Comparison of ENCODE assay signal across 10 cellular contexts in the genomic region with DNA sequence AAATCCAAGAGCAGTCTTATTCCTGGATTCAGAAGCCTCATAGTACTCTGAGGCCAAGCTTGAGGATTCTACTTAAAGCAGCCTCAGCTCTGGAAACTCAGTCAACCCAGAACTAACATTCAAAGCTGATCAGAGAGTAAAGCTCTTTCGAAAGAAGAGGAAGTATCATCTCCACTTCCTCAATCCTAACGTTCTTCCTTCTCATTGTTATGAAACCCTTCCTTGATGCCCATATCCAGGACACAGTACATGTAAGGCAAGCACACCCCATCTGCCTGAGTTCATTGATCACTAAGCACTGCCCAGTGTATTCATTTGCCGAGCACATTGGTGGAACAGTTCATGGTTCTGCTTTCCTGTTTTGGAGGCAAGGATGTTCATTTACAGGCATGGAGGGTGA. TPM values are rescaled to one million over a fixed set of nuclear protein-coding genes. Genes with fewer than 3 reads are reported as not detected.
A peak's percentile ranks its signal among the peaks of the same experiment; 100 is the strongest.
DNase-seq lines count a peak whose midpoint lies in the region; ATAC-seq and TF ChIP-seq lines count a peak whose summit lies in the region.
"Had no signal": no experiment of that assay in that cellular context is flagged by ENCODE, and none has a peak within 500 bp of the region (broad histone marks: within the 10 kb centered on the region; RNA-seq: fewer than 3 reads in every experiment).

A gene with protein sequence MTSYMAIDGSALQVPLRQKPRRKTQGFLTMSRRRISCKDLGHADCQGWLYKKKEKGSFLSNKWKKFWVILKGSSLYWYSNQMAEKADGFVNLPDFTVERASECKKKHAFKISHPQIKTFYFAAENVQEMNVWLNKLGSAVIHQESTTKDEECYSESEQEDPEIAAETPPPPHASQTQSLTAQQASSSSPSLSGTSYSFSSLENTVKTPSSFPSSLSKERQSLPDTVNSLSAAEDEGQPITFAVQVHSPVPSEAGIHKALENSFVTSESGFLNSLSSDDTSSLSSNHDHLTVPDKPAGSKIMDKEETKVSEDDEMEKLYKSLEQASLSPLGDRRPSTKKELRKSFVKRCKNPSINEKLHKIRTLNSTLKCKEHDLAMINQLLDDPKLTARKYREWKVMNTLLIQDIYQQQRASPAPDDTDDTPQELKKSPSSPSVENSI (minus strand): TSS at position 114 of the 400 bp plus-strand sequence. CDS start 90,856 bp downstream, outside the sequence.

- H3K4me1 ChIP-seq in right atrium auricular region: no peaks in the 10 kb centered on the region

- no peaks in the 10 kb centered on the region for H3K36me3 ChIP-seq in right atrium auricular region

- no peak within 1 kb of the TSS for H3K4me3 ChIP-seq in right atrium auricular region

- H3K27ac ChIP-seq in right atrium auricular region: no peak within 1 kb of the TSS

- TF ChIP-seq CTCF in right atrium auricular region (IDR thresholded peaks at IDR 0.05): no peak

- H3K27me3 ChIP-seq in right atrium auricular region: no peaks in the 10 kb centered on the region

- DNase-seq in Right ventricle myocardium superior: no peak
- DNase-seq in right atrium auricular region (ENCODE audit: low spot score): no peak
- DNase-seq in NOMO-1 treated with DMSO at 0.1 percent for 48 hours (lab: John Stamatoyannopoulos, UW; ENCODE audit: unreplicated experiment): peak; percentile 92
- DNase-seq in left cardiac atrium: no peak
- DNase-seq in activated CD4-positive, CD25-positive, alpha-beta regulatory T cell treated with anti-CD3 and anti-CD28 coated beads, Interleukin-2, amount 50 U/mL, for 72 hours: no peak
- no peak for DNase-seq in COLO668 (lab: John Stamatoyannopoulos, UW; ENCODE audit: unreplicated experiment)
- no peak for DNase-seq in activated naive CD4-positive, alpha-beta T cell treated with Interleukin-2 at 50 U/mL for 16 hours
- DNase-seq: islet precursor cell, PC-3 had no signal

- intact Hi-C loops in Right ventricle myocardium superior (cut with DNase I): no loop called here
- intact Hi-C loops in left cardiac atrium (cut with DNase I): no loop called here

- ATAC-seq in Right ventricle myocardium superior (ENCODE audit: poor library complexity) (peak; percentile 59), left cardiac atrium (peak; percentile 38 to 70), GM19023 (IDR thresholded peaks at IDR 0.05; ENCODE audit: unreplicated experiment) (no peak)
- ATAC-seq: PC-3 had no signal

- no peaks in the 10 kb centered on the region for H3K9me3 ChIP-seq in right atrium auricular region

RNA-seq across cellular contexts. Expression of the gene that starts here (rescaled TPM):
- total RNA-seq in Right ventricle myocardium superior: 1.3 TPM
- under 1 TPM; 0.51 to 0.93 TPM for total RNA-seq in right atrium auricular region
- total RNA-seq in left cardiac atrium: 1 to 10 TPM in 1 of 2 donors, under 1 TPM in 1; 0.99 to 1.2 TPM
